In genomic region chr19:43288874-43289273, GRCh38 we compare ENCODE assay signal across 16 cellular contexts. TPM values are rescaled to one million over a fixed set of nuclear protein-coding genes. Genes with fewer than 3 reads are reported as not detected.
"Had no signal": no experiment of that assay in that cellular context is flagged by ENCODE, and none has a peak within 500 bp of the region (broad histone marks: within the 10 kb centered on the region; RNA-seq: fewer than 3 reads in every experiment).

No MANE protein-coding gene starts in this region.

RNA-seq across cellular contexts. Expression of gene PSG9, which starts 19.5 kb away (rescaled TPM):
- total RNA-seq: natural killer cell treated with Interleukin-12 subunit alpha and Interleukin-12 subunit beta and Interleukin-15 and Interleukin-18, amount 100 ng/mL, for 72 hours; neural crest cell; omental fat pad; osteocyte; posterior vena cava; prostate gland; pulmonary artery endothelial cell; right atrium auricular region; sciatic nerve; smooth muscle cell; spleen; suprapubic skin; transverse colon; upper lobe of right lung; urinary bladder; uterus had no signal
- polyA plus RNA-seq: smooth muscle cell, spleen, urinary bladder had no signal
